In genomic region chr4:41257901-41258300, GRCh38 we compare ENCODE assay signal across 8 cellular contexts. TPM values are rescaled to one million over a fixed set of nuclear protein-coding genes. Genes with fewer than 3 reads are reported as not detected.
A peak's percentile ranks its signal among the peaks of the same experiment; 100 is the strongest.
DNase-seq lines count a peak whose midpoint lies in the region; ATAC-seq and TF ChIP-seq lines count a peak whose summit lies in the region.

No MANE protein-coding gene starts in this region.

- peaks cover 22% of the 10 kb centered on the region for H3K36me3 Mint-ChIP-seq in HFFc6 (ENCODE audit: low read depth)
- peaks cover 7% of the 10 kb centered on the region for H3K36me3 Mint-ChIP-seq in natural killer cell treated with Interleukin-12 subunit alpha and Interleukin-12 subunit beta and Interleukin-15 and Interleukin-18, amount 100 ng/mL, for 72 hours

- peak overlapping the region; percentile 83 for H3K27ac Mint-ChIP-seq in HFFc6
- H3K27ac Mint-ChIP-seq in natural killer cell treated with Interleukin-12 subunit alpha and Interleukin-12 subunit beta and Interleukin-15 and Interleukin-18, amount 100 ng/mL, for 72 hours, result no peak overlapping the region

- POLR2A ChIA-PET in BJ (lab: Charles Lee), result no interaction called here

- H3K36me3 ChIP-seq in BJ (ENCODE audit: control insufficient read depth, insufficient read depth, low read length), result peaks cover 11% of the 10 kb centered on the region

- no peaks in the 10 kb centered on the region for H3K9me3 Mint-ChIP-seq in HFFc6
- no peaks in the 10 kb centered on the region for H3K9me3 Mint-ChIP-seq in natural killer cell treated with Interleukin-12 subunit alpha and Interleukin-12 subunit beta and Interleukin-15 and Interleukin-18, amount 100 ng/mL, for 72 hours

- TF ChIP-seq CTCF in BJ (IDR thresholded peaks at IDR 0.05; ENCODE audit: insufficient read depth, low read depth, low read length) (no peak), HFFc6 (IDR thresholded peaks at IDR 0.05) (no peak), choroid plexus epithelial cell (conservative IDR thresholded peaks at IDR 0.05; ENCODE audit: low read depth, low read length) (no peak)

- H3K4me3 ChIP-seq in BJ (ENCODE audit: low read depth, low read length), result peak overlapping the region; percentile 88
- peak overlapping the region; percentile 88 for H3K4me3 ChIP-seq in choroid plexus epithelial cell (ENCODE audit: low read depth, low read length)

- peaks cover 3% of the 10 kb centered on the region; the same call in 1 of the 2 replicates for H3K27me3 ChIP-seq in BJ (ENCODE audit: control insufficient read depth, insufficient read depth, low read length)

- H3K27me3 Mint-ChIP-seq in HFFc6 (ENCODE audit: insufficient read depth), result peaks cover 19% of the 10 kb centered on the region
- peaks cover 27 to 38% of the 10 kb centered on the region in 2 donors for H3K27me3 Mint-ChIP-seq in natural killer cell treated with Interleukin-12 subunit alpha and Interleukin-12 subunit beta and Interleukin-15 and Interleukin-18, amount 100 ng/mL, for 72 hours

- H3K4me3 Mint-ChIP-seq in HFFc6, result peak overlapping the region; percentile 88
- H3K4me3 Mint-ChIP-seq in natural killer cell treated with Interleukin-12 subunit alpha and Interleukin-12 subunit beta and Interleukin-15 and Interleukin-18, amount 100 ng/mL, for 72 hours, result peak overlapping the region; percentile 45

- ATAC-seq in natural killer cell treated with Interleukin-12 subunit alpha and Interleukin-12 subunit beta and Interleukin-15 and Interleukin-18, amount 100 ng/mL, for 72 hours, result no peak
- no peak for ATAC-seq in HG02852 (IDR thresholded peaks at IDR 0.05; ENCODE audit: unreplicated experiment)
- ATAC-seq in left lobe of liver, result no peak

- peaks cover 28% of the 10 kb centered on the region for H3K4me1 Mint-ChIP-seq in HFFc6 (ENCODE audit: low read depth)
- H3K4me1 Mint-ChIP-seq in natural killer cell treated with Interleukin-12 subunit alpha and Interleukin-12 subunit beta and Interleukin-15 and Interleukin-18, amount 100 ng/mL, for 72 hours (ENCODE audit: low read depth in 2 of 2), result peaks cover 0 to 5% of the 10 kb centered on the region in 2 donors

- DNase-seq in BJ (ENCODE audit: low read depth), result no peak
- no peak for DNase-seq in HFFc6
- peak; percentile 13 for DNase-seq in choroid plexus epithelial cell (ENCODE audit: low read depth)
- DNase-seq in natural killer cell treated with Interleukin-12 subunit alpha and Interleukin-12 subunit beta and Interleukin-15 and Interleukin-18, amount 100 ng/mL, for 72 hours (ENCODE audit: low spot score), result no peak
- no peak for DNase-seq in activated CD8-positive, alpha-beta memory T cell treated with anti-CD3 and anti-CD28 coated beads, Interleukin-2, amount 50 U/mL, for 48 hours
- no peak for DNase-seq in CD1c-positive myeloid dendritic cell (ENCODE audit: extremely low spot score)
- no peak for DNase-seq in left lobe of liver (ENCODE audit: low spot score)

- CTCF ChIA-PET in BJ (lab: Yijun Ruan, JAX), result interaction anchor here (0.7 to 2.8 kb wide), 13 partner anchors 14 to 630 kb away, joined by 3 to 18 read pairs (median 6); partner anchors contain the start of gene APBB2

RNA-seq across cellular contexts. Expression of gene UCHL1, which starts 1.2 kb away (rescaled TPM):
- 1,295 and 1,743 TPM in 2 replicates for polyA plus RNA-seq in BJ (2011; rRNA removed)
- polyA minus RNA-seq in BJ (2011; rRNA and poly(A)+ RNA removed), result 240 and 358 TPM in 2 replicates
- total RNA-seq in HFFc6 (2021; fragmentation: NEBNext Ultra II Directional; extraction: Animal tissue kit (Norgen Biotek cat#: 25700)), result 100 to 1,000 TPM; 349 to 502 (median 461) TPM
- total RNA-seq in natural killer cell treated with Interleukin-12 subunit alpha and Interleukin-12 subunit beta and Interleukin-15 and Interleukin-18, amount 100 ng/mL, for 72 hours, result 1 to 10 TPM; 1.9 to 2.7 TPM
- total RNA-seq in left lobe of liver, result 1.0 TPM

RNA-seq across cellular contexts. Expression of gene APBB2, which starts 43.6 kb away (rescaled TPM):
- polyA plus RNA-seq in BJ (2011; rRNA removed), result 50.3 and 52.9 TPM in 2 replicates
- polyA minus RNA-seq in BJ (2011; rRNA and poly(A)+ RNA removed), result 61.1 and 67.8 TPM in 2 replicates
- 10 to 100 TPM; 32.4 to 45.5 (median 35.8) TPM for total RNA-seq in HFFc6 (2021; fragmentation: NEBNext Ultra II Directional; extraction: Animal tissue kit (Norgen Biotek cat#: 25700))
- total RNA-seq in natural killer cell treated with Interleukin-12 subunit alpha and Interleukin-12 subunit beta and Interleukin-15 and Interleukin-18, amount 100 ng/mL, for 72 hours, result 10 to 100 TPM; 18.7 to 31.9 TPM
- total RNA-seq in left lobe of liver, result 26.2 TPM

Comparison
In these comparisons a context has a peak if more than half of its experiments do, and no peak if none do; other contexts are left out.
1. RNA of gene UCHL1, which starts 1.2 kb away (total RNA-seq): 349 to 502 TPM in HFFc6; 1.9 to 2.7 TPM in natural killer cell treated with Interleukin-12 subunit alpha and Interleukin-12 subunit beta and Interleukin-15 and Interleukin-18, amount 100 ng/mL, for 72 hours and 1.0 TPM in left lobe of liver (single experiment); every median in the first group is over 10 times any median in the second.